In the genomic region with DNA sequence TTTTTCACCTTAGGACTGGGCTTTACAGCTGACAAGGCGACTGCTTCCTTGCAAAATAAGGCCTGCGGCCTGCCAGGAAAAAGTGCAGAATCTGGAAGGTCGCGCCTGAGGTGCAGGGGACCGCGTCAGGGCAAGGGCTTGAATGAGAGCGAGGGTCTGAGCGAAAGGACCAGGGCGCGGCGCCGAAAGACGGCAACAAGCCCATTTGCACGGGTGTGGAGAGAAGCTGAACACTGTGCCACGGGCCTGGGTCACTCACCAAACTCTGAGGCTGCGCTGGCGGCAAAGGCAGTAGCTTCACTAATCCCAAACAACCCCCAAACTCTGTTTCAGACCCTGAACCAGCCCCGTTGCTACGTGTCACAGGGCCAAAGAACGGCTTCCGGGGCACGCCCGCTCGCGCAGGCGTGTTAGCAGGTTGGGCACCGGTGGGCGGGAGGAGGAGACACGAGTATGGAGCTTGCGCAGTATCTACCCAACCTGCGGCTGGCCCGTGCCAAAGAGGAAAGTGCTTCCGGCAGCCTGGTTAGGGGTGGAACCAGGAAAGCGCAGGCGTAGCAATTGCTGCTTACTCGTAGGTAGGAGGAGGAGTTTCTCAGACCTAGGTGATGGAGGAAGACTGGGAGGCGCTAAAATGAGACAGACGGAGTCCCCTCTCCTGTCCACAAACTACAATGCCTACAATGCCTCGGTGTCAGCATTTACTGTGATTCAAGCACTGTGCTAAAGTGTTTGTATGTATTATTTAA, we compare ENCODE assay signal across 8 cellular contexts. TPM values are rescaled to one million over a fixed set of nuclear protein-coding genes. Genes with fewer than 3 reads are reported as not detected.
DNase-seq lines count a peak whose midpoint lies in the region; ATAC-seq and TF ChIP-seq lines count a peak whose summit lies in the region.

A gene (plus strand): TSS at position 598 of the 749 bp plus-strand sequence.
A gene (minus strand): TSS at position 384 of the 749 bp plus-strand sequence. CDS start 704 bp downstream, outside the sequence.

- H3K27ac ChIP-seq in PC-9 = peak within 1 kb of the TSS; percentile 16; the same call in 1 of the 2 replicates

- TF ChIP-seq CTCF in PC-9 (conservative IDR thresholded peaks at IDR 0.05) = no peak

- no peaks in the 10 kb centered on the region for H3K27me3 ChIP-seq in PC-9 (ENCODE audit: insufficient read depth, low read depth)
- no peaks in the 10 kb centered on the region for H3K27me3 ChIP-seq in mucosa of stomach (ENCODE audit: control insufficient read depth, insufficient read depth, low read length)

- no peaks in the 10 kb centered on the region for H3K9me2 ChIP-seq in PC-9 (ENCODE audit: insufficient read depth)

- POLR2A ChIA-PET in PC-9 (lab: Charles Lee; ENCODE audit: unreplicated experiment) = interaction anchor here (0.6 to 0.7 kb wide), 4 partner anchors 897 to 1825 kb away, joined by 3 to 6 read pairs (median 4); no protein-coding TSS in a partner anchor

- peak within 1 kb of the TSS; percentile 87 for H2AFZ ChIP-seq in PC-9

- intact Hi-C loops in PC-9 (cut with micrococcal nuclease; ENCODE audit: unreplicated experiment) = loop anchor here (10.0 kb wide), 1 partner anchor 766 kb away; a partner anchor contains a TSS

- H3K9me3 Mint-ChIP-seq in activated T-cell treated with anti-CD3 and anti-CD28 coated beads, Interleukin-2, amount 50 U/mL, for 4 hours = no peaks in the 10 kb centered on the region

- DNase-seq in DMS53 treated with DMSO at 0.1 percent for 48 hours (lab: John Stamatoyannopoulos, UW; ENCODE audit: unreplicated experiment) = peak; percentile 98
- DNase-seq in KBM-7 = peak; percentile 97
- peak; percentile 95 to 98 for DNase-seq in PC-9
- peak; percentile 96 for DNase-seq in activated T-cell treated with anti-CD3 and anti-CD28 coated beads, Interleukin-2, amount 50 U/mL, for 4 hours
- peak; percentile 97 for DNase-seq in stimulated activated CD8-positive, alpha-beta memory T cell treated with anti-CD3 and anti-CD28 coated beads, Interleukin-4, amount 100 ng/mL, for 48 hours

- peaks cover 15% of the 10 kb centered on the region for H3K36me3 Mint-ChIP-seq in activated T-cell treated with anti-CD3 and anti-CD28 coated beads, Interleukin-2, amount 50 U/mL, for 4 hours (ENCODE audit: insufficient read depth)

- H3F3A ChIP-seq in PC-9 (ENCODE audit: insufficient read depth, low read depth) = no peaks in the 10 kb centered on the region

- H3K4me2 ChIP-seq in PC-9 = peak within 1 kb of the TSS; percentile 94

- BruUV-seq in PC-9 (replicated peaks; lab: Mats Ljungman, UMichigan) = no TSS peak

- H3K4me1 Mint-ChIP-seq in activated T-cell treated with anti-CD3 and anti-CD28 coated beads, Interleukin-2, amount 50 U/mL, for 4 hours (ENCODE audit: low read depth) = peaks cover 45% of the 10 kb centered on the region

- H3K79me2 ChIP-seq in PC-9 (ENCODE audit: low read depth) = peaks cover 39% of the 10 kb centered on the region

- H3K9me3 ChIP-seq in PC-9 (ENCODE audit: insufficient read depth, low read depth) = no peaks in the 10 kb centered on the region
- no peaks in the 10 kb centered on the region for H3K9me3 ChIP-seq in mucosa of stomach (ENCODE audit: control insufficient read depth, low read length)

- H3K36me3 ChIP-seq in PC-9 (ENCODE audit: low read depth) = peaks cover 17% of the 10 kb centered on the region; the same call in 1 of the 2 replicates
- no peaks in the 10 kb centered on the region for H3K36me3 ChIP-seq in mucosa of stomach (ENCODE audit: control insufficient read depth, insufficient read depth, low read length)

- H3K4me3 Mint-ChIP-seq in activated T-cell treated with anti-CD3 and anti-CD28 coated beads, Interleukin-2, amount 50 U/mL, for 4 hours = peak within 1 kb of the TSS; percentile 98

- H3K4me3 ChIP-seq in PC-9 = peak within 1 kb of the TSS; percentile 87
- peak within 1 kb of the TSS; percentile 91 for H3K4me3 ChIP-seq in mucosa of stomach (ENCODE audit: low read length)

- CTCF ChIA-PET in PC-9 (lab: Charles Lee) = interaction anchor here (0.7 to 1.2 kb wide), 2 partner anchors 28 to 34 kb away, joined by 3 read pairs; no protein-coding TSS in a partner anchor

- H3K4me1 ChIP-seq in PC-9 (replicated peaks; ENCODE audit: insufficient read depth) (peaks cover 17% of the 10 kb centered on the region), mucosa of stomach (ENCODE audit: control insufficient read depth, insufficient read depth, low read length) (peaks cover 9% of the 10 kb centered on the region)

- no peaks in the 10 kb centered on the region for H3K27me3 Mint-ChIP-seq in activated T-cell treated with anti-CD3 and anti-CD28 coated beads, Interleukin-2, amount 50 U/mL, for 4 hours (ENCODE audit: low read depth)

- in situ Hi-C loops in KBM-7 (cut with MboI; ENCODE audit: low pct_unique_long_range_greater_than_20kb, low sequenced_read_pairs) = no loop called here

- H3K9ac ChIP-seq in mucosa of stomach (ENCODE audit: low read length) = peak within 1 kb of the TSS; percentile 94

- no peaks in the 10 kb centered on the region for H4K20me1 ChIP-seq in PC-9 (ENCODE audit: insufficient read depth)

- ATAC-seq in GM21723 (IDR thresholded peaks at IDR 0.05; ENCODE audit: unreplicated experiment) (peak; percentile 99), esophagus mucosa (peak; percentile 100)
- ATAC-seq in activated T-cell treated with anti-CD3 and anti-CD28 coated beads, Interleukin-2, amount 50 U/mL, for 4 hours = peak; percentile 99

RNA-seq across cellular contexts. Expression of the first gene that starts in this region (rescaled TPM):
- total RNA-seq in PC-9 (2021) = 0.28 and 0.33 TPM in 2 replicates
- not detected for total RNA-seq in activated T-cell treated with anti-CD3 and anti-CD28 coated beads, Interleukin-2, amount 50 U/mL, for 4 hours
- total RNA-seq in esophagus mucosa = not detected

RNA-seq across cellular contexts. Expression of the second gene that starts in this region (rescaled TPM):
- total RNA-seq in PC-9 (2021) (35.9 and 65.8 TPM in 2 replicates), esophagus mucosa (28.8 TPM)
- total RNA-seq in activated T-cell treated with anti-CD3 and anti-CD28 coated beads, Interleukin-2, amount 50 U/mL, for 4 hours = 10 to 100 TPM; 27.2 to 32.2 (median 30.8) TPM

Comparison
In these comparisons a context has a peak if more than half of its experiments do, and no peak if none do; other contexts are left out.
1. Peak in every context shown above with its lines: DNase-seq, ATAC-seq, H3K4me3 ChIP-seq and H3K27ac ChIP-seq.